In genomic region chr1:203657735-203658134, GRCh38 we compare ENCODE assay signal across 23 cellular contexts. TPM values are rescaled to one million over a fixed set of nuclear protein-coding genes. Genes with fewer than 3 reads are reported as not detected.
DNase-seq lines count a peak whose midpoint lies in the region; ATAC-seq and TF ChIP-seq lines count a peak whose summit lies in the region.
"Had no signal": no experiment of that assay in that cellular context is flagged by ENCODE, and none has a peak within 500 bp of the region (broad histone marks: within the 10 kb centered on the region; RNA-seq: fewer than 3 reads in every experiment).

No MANE protein-coding gene starts in this region.

- H3K27ac Mint-ChIP-seq in CD8-positive, alpha-beta T cell = peak overlapping the region; percentile 64
- H3K27ac Mint-ChIP-seq in endothelial cell (ENCODE audit: unreplicated experiment) = peak overlapping the region; percentile 4
- H3K27ac Mint-ChIP-seq: stimulated activated memory B cell treated with anti-CD40 and anti-IgM and Interleukin-4, amounts not matched to agents 10 μg/mL and 1 μg/mL and 100 μg/mL, for 72 hours had no signal

- CTCF ChIA-PET in CD8-positive, alpha-beta T cell (lab: Charles Lee) = interaction anchor here (0.7 to 1.3 kb wide), 2 partner anchors 15 to 908 kb away, joined by 3 to 4 read pairs; no protein-coding TSS in a partner anchor

- POLR2A ChIA-PET in CD8-positive, alpha-beta T cell (lab: Charles Lee) = no interaction called here

- TF ChIP-seq CTCF in CD8-positive, alpha-beta T cell (IDR thresholded peaks at IDR 0.05) = no peak
- no peak for TF ChIP-seq CTCF in endothelial cell (IDR thresholded peaks at IDR 0.05; ENCODE audit: unreplicated experiment)

- no peak for ATAC-seq in CD8-positive, alpha-beta T cell
- ATAC-seq in left ventricle myocardium superior = no peak
- ATAC-seq: stimulated activated memory B cell treated with anti-CD40 and anti-IgM and Interleukin-4, amounts not matched to agents 10 μg/mL and 1 μg/mL and 100 μg/mL, for 72 hours had no signal

- no peaks in the 10 kb centered on the region for H3K27me3 Mint-ChIP-seq in CD8-positive, alpha-beta T cell (ENCODE audit: low read depth)
- H3K27me3 Mint-ChIP-seq in endothelial cell (ENCODE audit: unreplicated experiment) = peaks cover 4% of the 10 kb centered on the region
- H3K27me3 Mint-ChIP-seq: stimulated activated memory B cell treated with anti-CD40 and anti-IgM and Interleukin-4, amounts not matched to agents 10 μg/mL and 1 μg/mL and 100 μg/mL, for 72 hours had no signal

- peaks cover 3% of the 10 kb centered on the region for H3K36me3 Mint-ChIP-seq in CD8-positive, alpha-beta T cell
- H3K36me3 Mint-ChIP-seq in endothelial cell (ENCODE audit: low read depth, unreplicated experiment) = no peaks in the 10 kb centered on the region
- H3K36me3 Mint-ChIP-seq: naive B cell; stimulated activated memory B cell treated with anti-CD40 and anti-IgM and Interleukin-4, amounts not matched to agents 10 μg/mL and 1 μg/mL and 100 μg/mL, for 72 hours had no signal

- intact Hi-C loops in CD8-positive, alpha-beta T cell (cut with DNase I, micrococcal nuclease) = no loop called here
- intact Hi-C loops in left ventricle myocardium superior (cut with micrococcal nuclease) (no loop called here), posterior cingulate gyrus (cut with DNase I) (no loop called here)

- no peak overlapping the region for H3K9ac ChIP-seq in HUES48 (ENCODE audit: low read depth, low read length)
- no peak overlapping the region for H3K9ac ChIP-seq in rectal smooth muscle tissue (ENCODE audit: low read length)
- H3K9ac ChIP-seq: parathyroid adenoma, SK-N-SH had no signal

- H3K4me3 Mint-ChIP-seq in CD8-positive, alpha-beta T cell = no peak overlapping the region
- no peak overlapping the region for H3K4me3 Mint-ChIP-seq in endothelial cell (ENCODE audit: unreplicated experiment)
- H3K4me3 Mint-ChIP-seq: stimulated activated memory B cell treated with anti-CD40 and anti-IgM and Interleukin-4, amounts not matched to agents 10 μg/mL and 1 μg/mL and 100 μg/mL, for 72 hours had no signal

- H3K4me1 ChIP-seq in CD8-positive, alpha-beta T cell (ENCODE audit: insufficient read depth, low read length) = peaks cover 34% of the 10 kb centered on the region
- H3K4me1 ChIP-seq in HUES48 (ENCODE audit: control insufficient read depth, insufficient read depth, low read length) (peaks cover 18% of the 10 kb centered on the region), rectal smooth muscle tissue (ENCODE audit: control insufficient read depth, insufficient read depth, low read length) (peaks cover 50% of the 10 kb centered on the region)

- DNase-seq in CD8-positive, alpha-beta T cell = no peak
- DNase-seq in endothelial cell (ENCODE audit: low spot score) (no peak), left ventricle myocardium superior (no peak), posterior cingulate gyrus (no peak)
- DNase-seq in activated CD4-positive, alpha-beta T cell treated with anti-CD3 and anti-CD28 coated beads for 4 hours = no peak
- DNase-seq: activated gamma-delta T cell treated with Interleukin-2 at 50 U/mL for 16 hours, caudate nucleus, COR-L47, dorsolateral prefrontal cortex, foreskin melanocyte, kidney glomerular epithelial cell, mesenchymal stem cell, naive B cell, NCI-H1105 treated with DMSO at 0.1 percent for 48 hours, NCI-H2081 treated with DMSO at 0.1 percent for 48 hours, NCI-H510A treated with DMSO at 0.1 percent for 48 hours, SK-N-SH had no signal

- no peak overlapping the region for H3K27ac ChIP-seq in CD8-positive, alpha-beta T cell (ENCODE audit: low read depth, low read length)
- H3K27ac ChIP-seq in HUES48 (ENCODE audit: low read depth, low read length) (peak overlapping the region; percentile 73), rectal smooth muscle tissue (ENCODE audit: low read depth, low read length) (peak overlapping the region; percentile 66)
- H3K27ac ChIP-seq: dorsolateral prefrontal cortex, epithelial cell of prostate, parathyroid adenoma, thoracic aorta had no signal

- no peaks in the 10 kb centered on the region for H3K36me3 ChIP-seq in CD8-positive, alpha-beta T cell (ENCODE audit: insufficient read depth, low read length)
- H3K36me3 ChIP-seq in HUES48 (ENCODE audit: control insufficient read depth, insufficient read depth, low read length) (no peaks in the 10 kb centered on the region), rectal smooth muscle tissue (ENCODE audit: control insufficient read depth, insufficient read depth, low read length) (no peaks in the 10 kb centered on the region)
- H3K36me3 ChIP-seq: thoracic aorta had no signal

- no peaks in the 10 kb centered on the region for H3K9me3 ChIP-seq in CD8-positive, alpha-beta T cell (ENCODE audit: low read length)
- H3K9me3 ChIP-seq in HUES48 (ENCODE audit: control insufficient read depth, insufficient read depth, low read length) = no peaks in the 10 kb centered on the region
- H3K9me3 ChIP-seq: SK-N-SH, thoracic aorta had no signal

- no peak overlapping the region for H3K4me3 ChIP-seq in CD8-positive, alpha-beta T cell (ENCODE audit: low read depth, low read length)
- H3K4me3 ChIP-seq in HUES48 (ENCODE audit: low read depth, low read length) (no peak overlapping the region), rectal smooth muscle tissue (ENCODE audit: low read length) (no peak overlapping the region)
- H3K4me3 ChIP-seq: dorsolateral prefrontal cortex, thoracic aorta had no signal

- H3K27me3 ChIP-seq in CD8-positive, alpha-beta T cell (ENCODE audit: insufficient read depth, low read length) = no peaks in the 10 kb centered on the region
- H3K27me3 ChIP-seq in HUES48 (ENCODE audit: control insufficient read depth, insufficient read depth, low read length) (no peaks in the 10 kb centered on the region), rectal smooth muscle tissue (ENCODE audit: control insufficient read depth, insufficient read depth, low read length) (no peaks in the 10 kb centered on the region)
- H3K27me3 ChIP-seq: dorsolateral prefrontal cortex had no signal

- no peaks in the 10 kb centered on the region for H3K9me3 Mint-ChIP-seq in CD8-positive, alpha-beta T cell
- H3K9me3 Mint-ChIP-seq in endothelial cell (ENCODE audit: unreplicated experiment) = no peaks in the 10 kb centered on the region
- H3K9me3 Mint-ChIP-seq: naive B cell; stimulated activated memory B cell treated with anti-CD40 and anti-IgM and Interleukin-4, amounts not matched to agents 10 μg/mL and 1 μg/mL and 100 μg/mL, for 72 hours had no signal

- peaks cover 63% of the 10 kb centered on the region for H3K4me1 Mint-ChIP-seq in CD8-positive, alpha-beta T cell (ENCODE audit: low read depth)
- H3K4me1 Mint-ChIP-seq in endothelial cell (ENCODE audit: unreplicated experiment) = peaks cover 32% of the 10 kb centered on the region

RNA-seq across cellular contexts. Expression of gene ATP2B4, which starts 31.1 kb away (rescaled TPM):
- total RNA-seq in CD8-positive, alpha-beta T cell = 10 to 100 TPM; 10.6 to 12.0 TPM
- total RNA-seq in endothelial cell (ENCODE audit: unreplicated experiment) (137 TPM), left ventricle myocardium superior (69.5 TPM)
